In the genomic region with DNA sequence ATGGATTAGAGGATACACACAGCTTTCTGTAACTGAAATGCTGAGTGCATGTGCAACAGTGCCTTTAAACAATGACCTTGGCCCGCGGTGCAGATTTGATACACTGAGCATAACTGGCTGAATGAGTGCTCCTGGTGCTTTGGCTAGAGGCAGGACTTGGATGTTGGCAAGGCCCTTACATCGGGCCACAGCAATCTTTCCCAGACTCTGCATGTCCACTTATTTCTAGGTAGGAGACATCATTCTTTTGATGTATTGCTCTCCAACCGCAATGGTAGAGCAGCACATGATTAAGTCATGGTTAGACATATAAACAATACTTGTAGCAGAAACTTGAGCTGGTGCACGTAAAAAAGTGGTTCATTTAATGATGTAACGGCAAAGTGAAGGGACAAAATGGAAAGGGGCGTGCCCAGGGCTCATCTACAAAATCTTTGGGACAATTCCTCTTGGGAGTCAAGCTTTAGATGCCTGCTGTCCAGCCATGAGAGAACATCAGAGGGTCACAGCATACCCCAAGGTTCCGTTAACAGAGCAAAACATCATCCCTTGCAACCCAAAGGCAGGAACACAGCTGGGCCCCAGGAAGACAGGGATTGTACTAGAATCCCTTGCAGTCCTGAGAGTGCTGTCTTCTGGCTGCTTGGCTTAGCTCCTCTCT, we compare ENCODE assay signal across 19 cellular contexts.
"Had no signal": no experiment of that assay in that cellular context is flagged by ENCODE, and none has a peak within 500 bp of the region (broad histone marks: within the 10 kb centered on the region; RNA-seq: fewer than 3 reads in every experiment).

No MANE protein-coding gene starts in this region.

- H3K27ac ChIP-seq: breast epithelium, left ventricle myocardium inferior, right atrium auricular region, suprapubic skin had no signal

- H3K36me3 ChIP-seq: breast epithelium, left ventricle myocardium inferior, right atrium auricular region, suprapubic skin, upper lobe of left lung had no signal

- H3K4me1 ChIP-seq: breast epithelium, left ventricle myocardium inferior, right atrium auricular region, suprapubic skin had no signal

- H3K27me3 ChIP-seq: breast epithelium, right atrium auricular region, suprapubic skin, upper lobe of left lung had no signal

- H3K4me3 ChIP-seq: breast epithelium, left ventricle myocardium inferior, right atrium auricular region, suprapubic skin, upper lobe of left lung had no signal

- DNase-seq: activated B cell treated with CpG ODN at 0.5 μM for 24 hours; activated CD4-positive, alpha-beta T cell treated with anti-CD3 and anti-CD28 coated beads for 48 hours; activated CD8-positive, alpha-beta memory T cell treated with anti-CD3 and anti-CD28 coated beads, Interleukin-2, amount 50 U/mL, for 4 hours; activated CD8-positive, alpha-beta T cell treated with anti-CD3 and anti-CD28 coated beads for 36 hours; activated gamma-delta T cell; activated T-cell treated with anti-CD3 and anti-CD28 coated beads, Interleukin-2, amount 50 U/mL, for 72 hours; amygdala; cerebellar nuclear complex; dermis blood vessel endothelial cell; hypothalamus; left ventricle myocardium inferior; mesendoderm; nucleus accumbens; T-helper 17 cell had no signal

- H3K9me3 ChIP-seq: breast epithelium, left ventricle myocardium inferior, right atrium auricular region, suprapubic skin, upper lobe of left lung had no signal

- ATAC-seq: activated CD8-positive, alpha-beta T cell treated with anti-CD3 and anti-CD28 coated beads for 36 hours; activated T-cell treated with anti-CD3 and anti-CD28 coated beads, Interleukin-2, amount 50 U/mL, for 72 hours; natural killer cell treated with Interleukin-12 subunit alpha and Interleukin-12 subunit beta and Interleukin-15 and Interleukin-18, amount 100 ng/mL, for 72 hours; T-helper 17 cell had no signal
